Comparison of ENCODE assay signal across 20 cellular contexts in the genomic region with DNA sequence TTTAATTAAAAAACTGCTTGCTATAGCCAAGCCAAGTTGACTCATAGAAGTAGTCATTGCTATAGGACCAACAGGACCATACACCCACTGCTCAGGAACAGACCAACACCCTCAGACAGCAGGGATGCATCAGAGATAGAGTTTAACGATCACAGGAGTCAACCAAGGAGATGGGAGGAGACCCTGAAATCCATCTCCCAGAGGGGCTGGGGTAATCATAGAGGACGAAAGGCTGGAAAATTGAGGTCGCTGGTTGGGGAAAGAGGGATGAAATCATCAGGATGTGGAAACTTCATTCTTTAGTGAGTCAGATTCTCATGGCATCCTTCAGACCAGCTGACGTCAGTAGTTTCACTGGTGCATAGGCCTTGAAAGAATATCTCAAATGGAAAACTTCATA.
DNase-seq lines count a peak whose midpoint lies in the region; ATAC-seq and TF ChIP-seq lines count a peak whose summit lies in the region.
"Had no signal": no experiment of that assay in that cellular context is flagged by ENCODE, and none has a peak within 500 bp of the region (broad histone marks: within the 10 kb centered on the region; RNA-seq: fewer than 3 reads in every experiment).

No MANE protein-coding gene starts in this region.

- no peaks in the 10 kb centered on the region for H3K27me3 ChIP-seq in suprapubic skin
- H3K27me3 ChIP-seq in WERI-Rb-1 (ENCODE audit: insufficient read depth, low read depth, severe bottlenecking): no peaks in the 10 kb centered on the region
- H3K27me3 ChIP-seq: dorsolateral prefrontal cortex, uterus had no signal

- TF ChIP-seq CTCF in fibroblast of mammary gland (conservative IDR thresholded peaks at IDR 0.05; ENCODE audit: control insufficient read depth, insufficient read depth, low read depth, low read length): no peak
- TF ChIP-seq CTCF in suprapubic skin (IDR thresholded peaks at IDR 0.05): no peak
- TF ChIP-seq CTCF in WERI-Rb-1 (IDR thresholded peaks at IDR 0.05; ENCODE audit: low read depth, low read length): no peak

- peaks cover 17% of the 10 kb centered on the region for H3K9me3 Mint-ChIP-seq in natural killer cell treated with Interleukin-12 subunit alpha and Interleukin-12 subunit beta and Interleukin-15 and Interleukin-18, amount 100 ng/mL, for 72 hours

- H3K9me3 ChIP-seq in suprapubic skin (no peaks in the 10 kb centered on the region), WERI-Rb-1 (ENCODE audit: severe bottlenecking) (no peaks in the 10 kb centered on the region)
- H3K9me3 ChIP-seq: uterus had no signal

- DNase-seq in GM04503 (ENCODE audit: low read depth) (peak; percentile 3), RPMI7951 (ENCODE audit: low read depth) (peak; percentile 9), fibroblast of mammary gland (ENCODE audit: low read depth) (peak; percentile 94), skeletal muscle cell (ENCODE audit: low read depth) (peak; percentile 96), suprapubic skin (ENCODE audit: low spot score in 2 of 2) (no peak), WERI-Rb-1 (no peak)
- no peak for DNase-seq in natural killer cell treated with Interleukin-12 subunit alpha and Interleukin-12 subunit beta and Interleukin-15 and Interleukin-18, amount 100 ng/mL, for 72 hours (ENCODE audit: low spot score)
- DNase-seq: activated CD8-positive, alpha-beta T cell treated with anti-CD3 and anti-CD28 coated beads for 36 hours; anterior cingulate cortex; DMS53; dorsolateral prefrontal cortex; foreskin melanocyte; H7; NCI-H1105 treated with DMSO at 0.1 percent for 48 hours; NCI-H345; stimulated activated naive CD8-positive, alpha-beta T cell treated with anti-CD3 and anti-CD28 coated beads, Interleukin-15, Interleukin-2, amounts not matched to agents 100 U/mL and 50 U/mL, for 24 hours; uterus had no signal

- H3K4me1 Mint-ChIP-seq in natural killer cell treated with Interleukin-12 subunit alpha and Interleukin-12 subunit beta and Interleukin-15 and Interleukin-18, amount 100 ng/mL, for 72 hours (ENCODE audit: low read depth in 2 of 2): no peaks in the 10 kb centered on the region

- H3K4me1 ChIP-seq in suprapubic skin: no peaks in the 10 kb centered on the region
- H3K4me1 ChIP-seq: uterus had no signal

- H3K27ac Mint-ChIP-seq in natural killer cell treated with Interleukin-12 subunit alpha and Interleukin-12 subunit beta and Interleukin-15 and Interleukin-18, amount 100 ng/mL, for 72 hours: no peak overlapping the region
- H3K27ac Mint-ChIP-seq: activated CD8-positive, alpha-beta T cell treated with anti-CD3 and anti-CD28 coated beads for 36 hours had no signal

- H3K36me3 Mint-ChIP-seq in natural killer cell treated with Interleukin-12 subunit alpha and Interleukin-12 subunit beta and Interleukin-15 and Interleukin-18, amount 100 ng/mL, for 72 hours: no peaks in the 10 kb centered on the region

- H3K4me3 ChIP-seq in fibroblast of mammary gland (ENCODE audit: control insufficient read depth, low read depth, low read length) (no peak overlapping the region), skeletal muscle cell (ENCODE audit: low read depth, low read length) (no peak overlapping the region), suprapubic skin (no peak overlapping the region), WERI-Rb-1 (ENCODE audit: low read depth, low read length) (no peak overlapping the region)
- H3K4me3 ChIP-seq: dorsolateral prefrontal cortex, uterus had no signal

- no peaks in the 10 kb centered on the region for H3K27me3 Mint-ChIP-seq in natural killer cell treated with Interleukin-12 subunit alpha and Interleukin-12 subunit beta and Interleukin-15 and Interleukin-18, amount 100 ng/mL, for 72 hours
- H3K27me3 Mint-ChIP-seq: activated CD8-positive, alpha-beta T cell treated with anti-CD3 and anti-CD28 coated beads for 36 hours had no signal

- H3K4me3 Mint-ChIP-seq in natural killer cell treated with Interleukin-12 subunit alpha and Interleukin-12 subunit beta and Interleukin-15 and Interleukin-18, amount 100 ng/mL, for 72 hours: no peak overlapping the region
- H3K4me3 Mint-ChIP-seq: activated CD8-positive, alpha-beta T cell treated with anti-CD3 and anti-CD28 coated beads for 36 hours had no signal

- TF ChIP-seq POLR2A in suprapubic skin (IDR thresholded peaks at IDR 0.05): no peak

- no peaks in the 10 kb centered on the region for H3K36me3 ChIP-seq in suprapubic skin
- H3K36me3 ChIP-seq in WERI-Rb-1: no peaks in the 10 kb centered on the region
- H3K36me3 ChIP-seq: uterus had no signal

- no peak overlapping the region for H3K27ac ChIP-seq in suprapubic skin
- no peak overlapping the region for H3K27ac ChIP-seq in WERI-Rb-1
- H3K27ac ChIP-seq: C4-2B, dorsolateral prefrontal cortex, uterus had no signal

- no peak for TF ChIP-seq EP300 in suprapubic skin (IDR thresholded peaks at IDR 0.05)

- no peak for ATAC-seq in HG03460 (IDR thresholded peaks at IDR 0.05; ENCODE audit: unreplicated experiment)
- ATAC-seq in natural killer cell treated with Interleukin-12 subunit alpha and Interleukin-12 subunit beta and Interleukin-15 and Interleukin-18, amount 100 ng/mL, for 72 hours: no peak
- ATAC-seq: activated CD8-positive, alpha-beta T cell treated with anti-CD3 and anti-CD28 coated beads for 36 hours; sciatic nerve; stimulated activated naive CD8-positive, alpha-beta T cell treated with anti-CD3 and anti-CD28 coated beads, Interleukin-15, Interleukin-2, amounts not matched to agents 100 U/mL and 50 U/mL, for 24 hours had no signal

- 88% methylated on average over 4 of the region's 4 CpGs for WGBS in suprapubic skin

Comparison
In these comparisons a context has a peak if more than half of its experiments do, and no peak if none do; other contexts are left out.
1. DNase-seq: peak in GM04503 (single experiment), RPMI7951 (single experiment), fibroblast of mammary gland (single experiment) and skeletal muscle cell (single experiment); none in natural killer cell treated with Interleukin-12 subunit alpha and Interleukin-12 subunit beta and Interleukin-15 and Interleukin-18, amount 100 ng/mL, for 72 hours (single experiment), suprapubic skin (0 of 2) and WERI-Rb-1 (single experiment).